Comparison of ENCODE assay signal across 9 cellular contexts in the genomic region with DNA sequence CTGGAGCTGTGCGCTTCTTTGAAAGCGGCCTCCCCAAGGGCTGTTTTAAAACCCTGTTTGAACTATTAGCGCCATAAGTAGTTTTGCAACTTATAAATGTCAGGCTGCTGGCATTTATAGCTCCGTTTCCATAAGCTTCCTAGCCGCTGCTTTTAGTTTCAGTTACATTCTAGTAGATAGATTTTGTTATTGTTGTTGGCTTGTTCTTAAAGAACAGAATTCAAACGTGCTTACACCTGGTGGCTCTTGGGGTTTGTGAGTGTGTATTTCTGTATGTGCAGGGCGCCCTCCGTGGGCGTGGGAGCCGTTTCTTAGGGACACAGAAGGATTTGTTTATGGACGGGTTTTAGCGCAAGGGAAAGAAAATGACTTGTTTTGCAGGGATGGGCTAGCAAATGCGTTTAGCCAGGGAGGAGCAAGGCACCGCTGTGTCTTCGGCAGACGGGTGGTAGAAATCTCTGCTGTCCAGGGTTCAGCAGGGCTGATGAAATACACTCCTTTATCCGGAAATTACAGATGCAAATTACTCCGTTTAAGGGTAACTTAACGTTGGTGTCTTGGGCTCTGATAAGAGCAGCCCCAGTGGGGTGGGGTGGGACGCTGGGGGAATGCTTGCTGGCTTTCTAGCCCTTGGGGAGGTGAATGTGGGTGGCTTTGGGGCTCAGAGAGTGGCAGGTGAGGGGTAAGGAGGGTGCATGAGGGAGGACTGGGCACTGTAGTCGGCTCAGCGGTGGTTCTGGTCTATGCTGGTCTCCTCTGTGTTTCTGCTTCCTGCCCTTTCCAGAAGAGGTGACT. TPM values are rescaled to one million over a fixed set of nuclear protein-coding genes. Genes with fewer than 3 reads are reported as not detected.
DNase-seq lines count a peak whose midpoint lies in the region; ATAC-seq and TF ChIP-seq lines count a peak whose summit lies in the region.
"Had no signal": no experiment of that assay in that cellular context is flagged by ENCODE, and none has a peak within 500 bp of the region (broad histone marks: within the 10 kb centered on the region; RNA-seq: fewer than 3 reads in every experiment).

No MANE protein-coding gene starts in this region.

- H3K9me3 ChIP-seq in ascending aorta: no peaks in the 10 kb centered on the region

- H3K4me1 ChIP-seq in ascending aorta: no peaks in the 10 kb centered on the region

- no peaks in the 10 kb centered on the region for H3K27me3 ChIP-seq in ascending aorta

- peak; percentile 16 for ATAC-seq in HG03469 (IDR thresholded peaks at IDR 0.05; ENCODE audit: unreplicated experiment)

- peak; percentile 57 for DNase-seq in NCI-H146 (lab: John Stamatoyannopoulos, UW)
- no peak for DNase-seq in NCI-H146 treated with DMSO at 0.1 percent for 48 hours (lab: John Stamatoyannopoulos, UW; ENCODE audit: unreplicated experiment)
- DNase-seq in ascending aorta (ENCODE audit: low spot score in 2 of 2): no peak
- peak; percentile 20 for DNase-seq in kidney tubule cell (ENCODE audit: low spot score)
- no peak for DNase-seq in GM10266 (ENCODE audit: extremely low spot score)
- DNase-seq in epidermal melanocyte (ENCODE audit: insufficient read length, low spot score): no peak

- no peaks in the 10 kb centered on the region for H3K36me3 ChIP-seq in ascending aorta

- intact Hi-C loops in ascending aorta (cut with DNase I): no loop called here

- TF ChIP-seq CTCF in ascending aorta (IDR thresholded peaks at IDR 0.05) (no peak), GM10266 (IDR thresholded peaks at IDR 0.05; ENCODE audit: control insufficient read depth, insufficient read depth, low read depth, missing control alignments) (no peak)

- no peak overlapping the region for H3K27ac ChIP-seq in ascending aorta
- peak overlapping the region; percentile 72 for H3K27ac ChIP-seq in temporal lobe (ENCODE audit: low read depth, low read length)
- H3K27ac ChIP-seq: C4-2B had no signal

- peak overlapping the region; percentile 51 to 56 for H3K4me3 ChIP-seq in ascending aorta

RNA-seq across cellular contexts. Expression of a gene that starts 0.7 kb away (rescaled TPM):
- 0.11 TPM for total RNA-seq in ascending aorta
- total RNA-seq in temporal lobe: 37.1 TPM

Comparison
In these comparisons a context has a peak if more than half of its experiments do, and no peak if none do; other contexts are left out.
1. DNase-seq: peak in NCI-H146 (single experiment) and kidney tubule cell (single experiment); none in NCI-H146 treated with DMSO at 0.1 percent for 48 hours (single experiment), ascending aorta (0 of 2), GM10266 (single experiment) and epidermal melanocyte (single experiment).
2. RNA of a gene that starts 0.7 kb away (total RNA-seq): 37.1 TPM in temporal lobe (single experiment); 0.11 TPM in ascending aorta (single experiment); every median in the first group is over 10 times any median in the second.